25 cellular contexts compared by ENCODE assay signal in the genomic region with DNA sequence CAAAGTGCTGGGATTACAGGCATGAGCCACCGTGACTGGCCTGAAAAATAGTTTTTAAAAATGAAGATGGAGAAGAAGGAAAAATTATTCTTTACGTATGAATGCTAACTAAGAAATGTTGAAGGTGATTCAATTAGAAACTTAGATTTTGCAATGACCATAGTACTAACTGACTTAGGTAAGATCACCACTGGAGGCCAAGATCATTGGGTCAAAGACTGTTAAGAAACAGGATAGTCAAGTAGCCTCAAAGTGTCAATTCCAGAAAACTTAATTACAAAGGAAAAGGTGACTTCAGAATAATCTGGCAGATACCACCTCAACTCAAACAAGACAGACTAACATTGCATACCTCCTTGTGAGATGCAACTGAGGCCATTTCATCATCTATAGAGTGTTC.
A peak's percentile ranks its signal among the peaks of the same experiment; 100 is the strongest.
DNase-seq lines count a peak whose midpoint lies in the region; ATAC-seq and TF ChIP-seq lines count a peak whose summit lies in the region.
"Had no signal": no experiment of that assay in that cellular context is flagged by ENCODE, and none has a peak within 500 bp of the region (broad histone marks: within the 10 kb centered on the region; RNA-seq: fewer than 3 reads in every experiment).

No MANE protein-coding gene starts in this region.

- peaks cover 21% of the 10 kb centered on the region in 2 donors for H3K4me1 Mint-ChIP-seq in natural killer cell treated with Interleukin-12 subunit alpha and Interleukin-12 subunit beta and Interleukin-15 and Interleukin-18, amount 100 ng/mL, for 72 hours (ENCODE audit: low read depth in 2 of 2)
- H3K4me1 Mint-ChIP-seq in natural killer cell = peaks cover 8 to 11% of the 10 kb centered on the region in 2 donors
- H3K4me1 Mint-ChIP-seq: B cell; CD14-positive monocyte; CD4-positive, alpha-beta memory T cell; CD4-positive, CD25-positive, alpha-beta regulatory T cell; CD8-positive, alpha-beta memory T cell had no signal

- intact Hi-C loops in natural killer cell (cut with micrococcal nuclease) = no loop called here

- no peak for DNase-seq in natural killer cell treated with Interleukin-12 subunit alpha and Interleukin-12 subunit beta and Interleukin-15 and Interleukin-18, amount 100 ng/mL, for 72 hours (ENCODE audit: low spot score)
- DNase-seq in natural killer cell = no peak
- DNase-seq: 8988T; ACHN; AML-193; BE2C; C1 segment of cervical spinal cord; Caco-2; Calu3; CD4-positive, alpha-beta memory T cell; CD4-positive, alpha-beta T cell; CD4-positive, CD25-positive, alpha-beta regulatory T cell; CD8-positive, alpha-beta memory T cell; CD8-positive, alpha-beta T cell; COR-L47; DMS 273 treated with DMSO at 0.1 percent for 48 hours; DMS153; DMS53; DMS79; DMS79 treated with DMSO at 0.1 percent for 48 hours; DND-41; EL had no signal

- no peaks in the 10 kb centered on the region for H3K27me3 Mint-ChIP-seq in natural killer cell treated with Interleukin-12 subunit alpha and Interleukin-12 subunit beta and Interleukin-15 and Interleukin-18, amount 100 ng/mL, for 72 hours
- H3K27me3 Mint-ChIP-seq in natural killer cell (ENCODE audit: low read depth in 2 of 2) = no peaks in the 10 kb centered on the region
- H3K27me3 Mint-ChIP-seq: B cell; CD4-positive, alpha-beta memory T cell; CD4-positive, alpha-beta T cell had no signal

- H3K27ac Mint-ChIP-seq in natural killer cell treated with Interleukin-12 subunit alpha and Interleukin-12 subunit beta and Interleukin-15 and Interleukin-18, amount 100 ng/mL, for 72 hours = peak overlapping the region; percentile 82 to 84
- H3K27ac Mint-ChIP-seq in natural killer cell = no peak overlapping the region
- H3K27ac Mint-ChIP-seq: B cell; CD14-positive monocyte; CD4-positive, alpha-beta memory T cell; CD4-positive, alpha-beta T cell; CD4-positive, CD25-positive, alpha-beta regulatory T cell; CD8-positive, alpha-beta memory T cell; CD8-positive, alpha-beta T cell had no signal

- no peaks in the 10 kb centered on the region for H3K36me3 Mint-ChIP-seq in natural killer cell treated with Interleukin-12 subunit alpha and Interleukin-12 subunit beta and Interleukin-15 and Interleukin-18, amount 100 ng/mL, for 72 hours
- no peaks in the 10 kb centered on the region for H3K36me3 Mint-ChIP-seq in natural killer cell
- H3K36me3 Mint-ChIP-seq: CD4-positive, alpha-beta memory T cell; CD8-positive, alpha-beta memory T cell; CD8-positive, alpha-beta T cell had no signal

- H3K9me3 Mint-ChIP-seq in natural killer cell treated with Interleukin-12 subunit alpha and Interleukin-12 subunit beta and Interleukin-15 and Interleukin-18, amount 100 ng/mL, for 72 hours = no peaks in the 10 kb centered on the region
- H3K9me3 Mint-ChIP-seq in natural killer cell = no peaks in the 10 kb centered on the region
- H3K9me3 Mint-ChIP-seq: CD4-positive, alpha-beta memory T cell; CD4-positive, alpha-beta T cell; CD8-positive, alpha-beta memory T cell; CD8-positive, alpha-beta T cell had no signal

- TF ChIP-seq CTCF in natural killer cell (IDR thresholded peaks at IDR 0.05) = no peak

- peak overlapping the region; percentile 68 for H3K4me3 Mint-ChIP-seq in natural killer cell treated with Interleukin-12 subunit alpha and Interleukin-12 subunit beta and Interleukin-15 and Interleukin-18, amount 100 ng/mL, for 72 hours
- H3K4me3 Mint-ChIP-seq in natural killer cell = no peak overlapping the region
- H3K4me3 Mint-ChIP-seq: B cell; CD14-positive monocyte; CD4-positive, alpha-beta memory T cell; CD4-positive, alpha-beta T cell; CD4-positive, CD25-positive, alpha-beta regulatory T cell; CD8-positive, alpha-beta memory T cell; CD8-positive, alpha-beta T cell had no signal

- peak; percentile 66 to 84 for ATAC-seq in natural killer cell treated with Interleukin-12 subunit alpha and Interleukin-12 subunit beta and Interleukin-15 and Interleukin-18, amount 100 ng/mL, for 72 hours
- ATAC-seq in natural killer cell = no peak
- ATAC-seq: A549; CD8-positive, alpha-beta T cell had no signal

Comparison
In these comparisons a context has a peak if more than half of its experiments do, and no peak if none do; other contexts are left out.
1. ATAC-seq: peak in natural killer cell treated with Interleukin-12 subunit alpha and Interleukin-12 subunit beta and Interleukin-15 and Interleukin-18, amount 100 ng/mL, for 72 hours (2 of 2); none in natural killer cell (0 of 3).
2. H3K27ac Mint-ChIP-seq: peak in natural killer cell treated with Interleukin-12 subunit alpha and Interleukin-12 subunit beta and Interleukin-15 and Interleukin-18, amount 100 ng/mL, for 72 hours (2 of 2); none in natural killer cell (0 of 2).